34 cellular contexts compared by ENCODE assay signal in genomic region chr12:17302001-17302400, GRCh38.
A peak's percentile ranks its signal among the peaks of the same experiment; 100 is the strongest.
DNase-seq lines count a peak whose midpoint lies in the region; ATAC-seq and TF ChIP-seq lines count a peak whose summit lies in the region.
"Had no signal": no experiment of that assay in that cellular context is flagged by ENCODE, and none has a peak within 500 bp of the region (broad histone marks: within the 10 kb centered on the region; RNA-seq: fewer than 3 reads in every experiment).

No MANE protein-coding gene starts in this region.

- no peak overlapping the region for H3K9ac ChIP-seq in neuronal stem cell (ENCODE audit: low read depth, low read length, poor library complexity)
- H3K9ac ChIP-seq: BLaER1; BLaER1 treated with 17β-estradiol and CSF1 and Interleukin-3, amounts not matched to agents 10 nM and 100 nM had no signal

- no peaks in the 10 kb centered on the region for H3K79me1 ChIP-seq in neuronal stem cell (ENCODE audit: low read depth, low read length)

- peaks cover 0 to 4% of the 10 kb centered on the region in 2 donors for H3K4me1 ChIP-seq in neuronal stem cell (ENCODE audit: control insufficient read depth in 2 of 2, insufficient read depth in 1 of 2, low read depth in 1 of 2, low read length in 2 of 2)
- H3K4me1 ChIP-seq: BE2C; BLaER1; BLaER1 treated with 17β-estradiol and CSF1 and Interleukin-3, amounts not matched to agents 10 nM and 100 nM had no signal

- H2BK12ac ChIP-seq in neuronal stem cell (ENCODE audit: low read length) = no peak overlapping the region

- H3K36me3 Mint-ChIP-seq in osteocyte (ENCODE audit: unreplicated experiment) = no peaks in the 10 kb centered on the region
- H3K36me3 Mint-ChIP-seq: CD14-positive monocyte; CD4-positive, alpha-beta memory T cell; CD4-positive, CD25-positive, alpha-beta regulatory T cell; CD8-positive, alpha-beta memory T cell; CD8-positive, alpha-beta T cell had no signal

- no peak overlapping the region for H3K4me3 Mint-ChIP-seq in osteocyte (ENCODE audit: unreplicated experiment)
- H3K4me3 Mint-ChIP-seq: B cell; CD14-positive monocyte; CD4-positive, alpha-beta memory T cell; CD4-positive, alpha-beta T cell; CD4-positive, CD25-positive, alpha-beta regulatory T cell; CD8-positive, alpha-beta memory T cell; CD8-positive, alpha-beta T cell had no signal

- H2AK5ac ChIP-seq in neuronal stem cell (ENCODE audit: low read depth, low read length) = peak overlapping the region; percentile 6

- no peak overlapping the region for H2BK15ac ChIP-seq in neuronal stem cell (ENCODE audit: low read length)

- H3K4me3 ChIP-seq in neuronal stem cell (ENCODE audit: low read length in 2 of 2) = no peak overlapping the region
- H3K4me3 ChIP-seq: A549; BLaER1; BLaER1 treated with 17β-estradiol and CSF1 and Interleukin-3, amounts not matched to agents 10 nM and 100 nM had no signal

- H3K23ac ChIP-seq in neuronal stem cell (ENCODE audit: low read depth, low read length, poor library complexity) = no peak overlapping the region

- no peak overlapping the region for H3K18ac ChIP-seq in neuronal stem cell (ENCODE audit: low read length)

- intact Hi-C loops in posterior vena cava (cut with DNase I) = no loop called here

- no peaks in the 10 kb centered on the region for H3K27me3 ChIP-seq in neuronal stem cell (ENCODE audit: control insufficient read depth in 3 of 3, insufficient read depth in 3 of 3, low read depth in 1 of 3, low read length in 3 of 3)
- H3K27me3 ChIP-seq: BE2C; BLaER1; BLaER1 treated with 17β-estradiol and CSF1 and Interleukin-3, amounts not matched to agents 10 nM and 100 nM had no signal

- DNase-seq in NCI-H510A treated with DMSO at 0.1 percent for 48 hours (lab: John Stamatoyannopoulos, UW) (peak; percentile 5), NCI-H510A (lab: John Stamatoyannopoulos, UW) (no peak), neuronal stem cell (ENCODE audit: low spot score) (no peak), osteocyte (ENCODE audit: extremely low spot score, unreplicated experiment) (peak; percentile 53), posterior vena cava (ENCODE audit: low spot score) (peak; percentile 51), NCI-H446 treated with DMSO at 0.1 percent for 48 hours (lab: John Stamatoyannopoulos, UW) (no peak), T-helper 9 cell (no peak)
- DNase-seq: 8988T; ACHN; AML-193; BE2C; C1 segment of cervical spinal cord; Caco-2; Calu3; CD4-positive, alpha-beta memory T cell; CD4-positive, alpha-beta T cell; CD4-positive, CD25-positive, alpha-beta regulatory T cell; CD8-positive, alpha-beta memory T cell; CD8-positive, alpha-beta T cell; COR-L47; DMS 273 treated with DMSO at 0.1 percent for 48 hours; DMS153; DMS79; DMS79 treated with DMSO at 0.1 percent for 48 hours; DND-41; EL had no signal

- ATAC-seq in HG03565 (IDR thresholded peaks at IDR 0.05; ENCODE audit: unreplicated experiment) = no peak
- ATAC-seq: A549; CD8-positive, alpha-beta T cell had no signal

- peaks cover 38% of the 10 kb centered on the region for H3K9me3 Mint-ChIP-seq in osteocyte (ENCODE audit: unreplicated experiment)

- H4K91ac ChIP-seq in neuronal stem cell (ENCODE audit: low read depth, low read length, poor library complexity) = no peak overlapping the region

- no peak overlapping the region for H3K27ac ChIP-seq in neuronal stem cell (replicated peaks; ENCODE audit: low read length)
- H3K27ac ChIP-seq: 22Rv1; BLaER1; BLaER1 treated with 17β-estradiol and CSF1 and Interleukin-3, amounts not matched to agents 10 nM and 100 nM; C4-2B had no signal

- H3K14ac ChIP-seq in neuronal stem cell (ENCODE audit: low read length) = no peak overlapping the region

- H3K4ac ChIP-seq in neuronal stem cell (ENCODE audit: low read length) = no peak overlapping the region

- no peaks in the 10 kb centered on the region for H3K36me3 ChIP-seq in neuronal stem cell (replicated peaks in 1 of 2; ENCODE audit: control insufficient read depth in 2 of 2, insufficient read depth in 2 of 2, low read length in 2 of 2)
- H3K36me3 ChIP-seq: BE2C; BLaER1; BLaER1 treated with 17β-estradiol and CSF1 and Interleukin-3, amounts not matched to agents 10 nM and 100 nM had no signal

- H3K27me3 Mint-ChIP-seq in osteocyte (ENCODE audit: unreplicated experiment) = no peaks in the 10 kb centered on the region
- H3K27me3 Mint-ChIP-seq: B cell; CD4-positive, alpha-beta memory T cell; CD4-positive, alpha-beta T cell; CD4-positive, CD25-positive, alpha-beta regulatory T cell; CD8-positive, alpha-beta memory T cell had no signal

- H3K9me3 ChIP-seq in neuronal stem cell (replicated peaks in 1 of 2; ENCODE audit: control insufficient read depth in 2 of 2, insufficient read depth in 1 of 2, low read depth in 1 of 2, low read length in 2 of 2) = peaks cover 0 to 3% of the 10 kb centered on the region in 2 donors
- H3K9me3 ChIP-seq: BE2C had no signal

- no peak for TF ChIP-seq CTCF in osteocyte (IDR thresholded peaks at IDR 0.05)

- H3K4me1 Mint-ChIP-seq in osteocyte (ENCODE audit: unreplicated experiment) = no peaks in the 10 kb centered on the region
- H3K4me1 Mint-ChIP-seq: B cell; CD14-positive monocyte; CD4-positive, alpha-beta memory T cell; CD4-positive, CD25-positive, alpha-beta regulatory T cell; CD8-positive, alpha-beta memory T cell had no signal

- H4K8ac ChIP-seq in neuronal stem cell (ENCODE audit: low read depth, low read length) = no peak overlapping the region

- H2AFZ ChIP-seq in neuronal stem cell (ENCODE audit: low read length) = no peak overlapping the region

- H3K27ac Mint-ChIP-seq in osteocyte (ENCODE audit: unreplicated experiment) = no peak overlapping the region
- H3K27ac Mint-ChIP-seq: B cell; CD14-positive monocyte; CD4-positive, alpha-beta memory T cell; CD4-positive, alpha-beta T cell; CD4-positive, CD25-positive, alpha-beta regulatory T cell; CD8-positive, alpha-beta memory T cell; CD8-positive, alpha-beta T cell had no signal

- no peak overlapping the region for H2BK120ac ChIP-seq in neuronal stem cell (ENCODE audit: low read depth, low read length)

- no peak overlapping the region for H2BK5ac ChIP-seq in neuronal stem cell (ENCODE audit: low read length)

- no CpG with 5 or more reads among the region's 7 CpGs for WGBS in neuronal stem cell (ENCODE audit: extremely low coverage in 2 of 2, insufficient read length in 2 of 2, insufficient replicate concordance in 1 of 2), 2 donors

- no peak overlapping the region for H3K4me2 ChIP-seq in neuronal stem cell (ENCODE audit: insufficient read depth, low read length, poor library complexity, severe bottlenecking)
- H3K4me2 ChIP-seq: A549; BLaER1; BLaER1 treated with 17β-estradiol and CSF1 and Interleukin-3, amounts not matched to agents 10 nM and 100 nM had no signal

Comparison
In these comparisons a context has a peak if more than half of its experiments do, and no peak if none do; other contexts are left out.
1. DNase-seq: peak in NCI-H510A treated with DMSO at 0.1 percent for 48 hours (single experiment), osteocyte (single experiment) and posterior vena cava (single experiment); none in NCI-H510A (single experiment), neuronal stem cell (single experiment), NCI-H446 treated with DMSO at 0.1 percent for 48 hours (single experiment) and T-helper 9 cell (single experiment).